In the genomic region with DNA sequence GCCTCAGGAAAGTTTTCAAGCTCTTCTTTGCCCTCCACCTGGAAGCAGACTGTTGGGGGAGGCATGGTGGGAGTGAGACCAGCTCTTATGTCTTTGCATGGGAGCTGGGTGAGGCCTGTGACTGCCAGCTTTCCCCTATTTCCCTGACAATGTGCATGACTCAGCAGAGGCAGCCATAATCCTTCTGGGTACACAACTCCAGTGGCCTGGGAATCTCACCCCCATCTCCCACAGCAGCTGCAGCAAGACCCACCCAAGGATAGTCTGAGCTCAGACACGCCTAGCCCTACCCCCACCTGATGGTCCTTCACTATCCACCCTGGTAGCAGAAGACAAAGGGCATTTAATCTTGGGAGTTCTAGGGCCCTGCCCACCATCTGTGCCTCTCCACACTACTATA, we compare ENCODE assay signal across 20 cellular contexts. TPM values are rescaled to one million over a fixed set of nuclear protein-coding genes. Genes with fewer than 3 reads are reported as not detected.
"Had no signal": no experiment of that assay in that cellular context is flagged by ENCODE, and none has a peak within 500 bp of the region (broad histone marks: within the 10 kb centered on the region; RNA-seq: fewer than 3 reads in every experiment).

No MANE protein-coding gene starts in this region.

- H3K36me3 ChIP-seq: brain microvascular endothelial cell, upper lobe of left lung had no signal

- H3K4me1 Mint-ChIP-seq: activated naive CD8-positive, alpha-beta T cell treated with anti-CD3 and anti-CD28 coated beads, Interleukin-2, amount 10 ng/mL, durations not matched to agents 7 days and 5 days; stimulated activated naive CD8-positive, alpha-beta T cell treated with anti-CD3 and anti-CD28 coated beads, Interleukin-15, amount 100 ng/mL, for 72 hours had no signal

- H3K4me3 ChIP-seq: upper lobe of left lung had no signal

- H3K27me3 ChIP-seq: brain microvascular endothelial cell, upper lobe of left lung had no signal

- H3K36me3 Mint-ChIP-seq: activated naive CD8-positive, alpha-beta T cell treated with anti-CD3 and anti-CD28 coated beads, Interleukin-2, amount 10 ng/mL, durations not matched to agents 7 days and 5 days; natural killer cell treated with Interleukin-12 subunit alpha and Interleukin-12 subunit beta and Interleukin-15 and Interleukin-18, amount 100 ng/mL, for 72 hours had no signal

- H3K27ac Mint-ChIP-seq: activated naive CD8-positive, alpha-beta T cell treated with anti-CD3 and anti-CD28 coated beads, Interleukin-2, amount 10 ng/mL, durations not matched to agents 7 days and 5 days; natural killer cell treated with Interleukin-12 subunit alpha and Interleukin-12 subunit beta and Interleukin-15 and Interleukin-18, amount 100 ng/mL, for 72 hours; stimulated activated naive CD8-positive, alpha-beta T cell treated with anti-CD3 and anti-CD28 coated beads, Interleukin-15, amount 100 ng/mL, for 72 hours had no signal

- H3K9me3 Mint-ChIP-seq: activated naive CD8-positive, alpha-beta T cell treated with anti-CD3 and anti-CD28 coated beads, Interleukin-2, amount 10 ng/mL, durations not matched to agents 7 days and 5 days had no signal

- DNase-seq: activated CD4-positive, alpha-beta T cell treated with anti-CD3 and anti-CD28 coated beads for 1 hour; activated CD4-positive, alpha-beta T cell treated with anti-CD3 and anti-CD28 coated beads, Interleukin-2, amount 50 U/mL, for 4 hours; activated naive CD4-positive, alpha-beta T cell; activated naive CD8-positive, alpha-beta T cell treated with anti-CD3 and anti-CD28 coated beads, Interleukin-2, amount 10 ng/mL, durations not matched to agents 7 days and 5 days; activated T-cell treated with anti-CD3 and anti-CD28 coated beads for 4 hours; brain microvascular endothelial cell; cortex of kidney; effector CD8-positive, alpha-beta T cell; foreskin keratinocyte; glutamatergic neuron; hypothalamus; left ventricle myocardium superior; mesendoderm; occipital lobe; right cardiac atrium; stimulated activated naive CD8-positive, alpha-beta T cell treated with anti-CD3 and anti-CD28 coated beads, Interleukin-15, amount 100 ng/mL, for 72 hours; T-helper 9 cell; upper lobe of left lung had no signal

- H3K4me3 Mint-ChIP-seq: activated naive CD8-positive, alpha-beta T cell treated with anti-CD3 and anti-CD28 coated beads, Interleukin-2, amount 10 ng/mL, durations not matched to agents 7 days and 5 days; natural killer cell treated with Interleukin-12 subunit alpha and Interleukin-12 subunit beta and Interleukin-15 and Interleukin-18, amount 100 ng/mL, for 72 hours; stimulated activated naive CD8-positive, alpha-beta T cell treated with anti-CD3 and anti-CD28 coated beads, Interleukin-15, amount 100 ng/mL, for 72 hours had no signal

RNA-seq across cellular contexts. Expression of a gene that starts 41.4 kb away (rescaled TPM):
- total RNA-seq: foreskin keratinocyte; kidney epithelial cell; natural killer cell treated with Interleukin-12 subunit alpha and Interleukin-12 subunit beta and Interleukin-15 and Interleukin-18, amount 100 ng/mL, for 72 hours had no signal
